ENCODE assay signal across 9 cellular contexts in genomic region chr17:67474081-67474661, GRCh38.
DNase-seq lines count a peak whose midpoint lies in the region; ATAC-seq and TF ChIP-seq lines count a peak whose summit lies in the region.
"Had no signal": no experiment of that assay in that cellular context is flagged by ENCODE, and none has a peak within 500 bp of the region (broad histone marks: within the 10 kb centered on the region; RNA-seq: fewer than 3 reads in every experiment).

No MANE protein-coding gene starts in this region.

- peak overlapping the region; percentile 90 for H3K27ac Mint-ChIP-seq in T-helper 1 cell treated with Interleukin-12 subunit alpha and Interleukin-12 subunit beta and Interleukin-4 antibody, amounts not matched to agents 30 μg/mL and 1 μg/mL, for 36 hours
- peak overlapping the region; percentile 93 to 100 for H3K27ac Mint-ChIP-seq in activated naive CD4-positive, alpha-beta T cell treated with anti-CD3 and anti-CD28 coated beads, Interleukin-2, amount 50 U/mL, for 72 hours
- H3K27ac Mint-ChIP-seq in stimulated activated effector memory CD8-positive, alpha-beta T cell treated with anti-CD3 and anti-CD28 coated beads, Interleukin-12 subunit alpha, Interleukin-12 subunit beta, amount 100 ng/mL, for 72 hours: peak overlapping the region; percentile 91
- H3K27ac Mint-ChIP-seq in osteocyte (ENCODE audit: unreplicated experiment): no peak overlapping the region

- POLR2A ChIA-PET in GM10248 (lab: Yijun Ruan, JAX): no interaction called here

- TF ChIP-seq CTCF in GM10248 (IDR thresholded peaks at IDR 0.05; ENCODE audit: control extremely low read depth, extremely low read depth, low read depth, missing control alignments) (no peak), osteocyte (IDR thresholded peaks at IDR 0.05) (no peak)

- peak overlapping the region; percentile 22 for H3K4me3 Mint-ChIP-seq in T-helper 1 cell treated with Interleukin-12 subunit alpha and Interleukin-12 subunit beta and Interleukin-4 antibody, amounts not matched to agents 30 μg/mL and 1 μg/mL, for 36 hours
- H3K4me3 Mint-ChIP-seq in stimulated activated effector memory CD8-positive, alpha-beta T cell treated with anti-CD3 and anti-CD28 coated beads, Interleukin-12 subunit alpha, Interleukin-12 subunit beta, amount 100 ng/mL, for 72 hours: peak overlapping the region; percentile 65
- H3K4me3 Mint-ChIP-seq in osteocyte (ENCODE audit: unreplicated experiment): no peak overlapping the region

- CTCF ChIA-PET in GM10248 (lab: Yijun Ruan, JAX): interaction anchor here (1.1 to 5.9 kb wide), 16 partner anchors 7 to 131 kb away, joined by 3 to 70 read pairs (median 11); no protein-coding TSS in a partner anchor

- H3K9me3 Mint-ChIP-seq in T-helper 1 cell treated with Interleukin-12 subunit alpha and Interleukin-12 subunit beta and Interleukin-4 antibody, amounts not matched to agents 30 μg/mL and 1 μg/mL, for 36 hours: peaks cover 6% of the 10 kb centered on the region
- H3K9me3 Mint-ChIP-seq in activated naive CD4-positive, alpha-beta T cell treated with anti-CD3 and anti-CD28 coated beads, Interleukin-2, amount 50 U/mL, for 72 hours: peaks cover 0 to 6% of the 10 kb centered on the region in 2 donors
- H3K9me3 Mint-ChIP-seq in stimulated activated effector memory CD8-positive, alpha-beta T cell treated with anti-CD3 and anti-CD28 coated beads, Interleukin-12 subunit alpha, Interleukin-12 subunit beta, amount 100 ng/mL, for 72 hours: no peaks in the 10 kb centered on the region
- H3K9me3 Mint-ChIP-seq in osteocyte (ENCODE audit: unreplicated experiment): peaks cover 6% of the 10 kb centered on the region

- peaks cover 5% of the 10 kb centered on the region for H3K36me3 Mint-ChIP-seq in T-helper 1 cell treated with Interleukin-12 subunit alpha and Interleukin-12 subunit beta and Interleukin-4 antibody, amounts not matched to agents 30 μg/mL and 1 μg/mL, for 36 hours (ENCODE audit: low read depth)
- H3K36me3 Mint-ChIP-seq in activated naive CD4-positive, alpha-beta T cell treated with anti-CD3 and anti-CD28 coated beads, Interleukin-2, amount 50 U/mL, for 72 hours: peaks cover 3 to 10% of the 10 kb centered on the region in 2 donors
- H3K36me3 Mint-ChIP-seq in stimulated activated effector memory CD8-positive, alpha-beta T cell treated with anti-CD3 and anti-CD28 coated beads, Interleukin-12 subunit alpha, Interleukin-12 subunit beta, amount 100 ng/mL, for 72 hours: peaks cover 6% of the 10 kb centered on the region
- no peaks in the 10 kb centered on the region for H3K36me3 Mint-ChIP-seq in osteocyte (ENCODE audit: unreplicated experiment)

- DNase-seq in T-helper 1 cell (no peak), left cardiac atrium (peak; percentile 69), GM10248 (ENCODE audit: extremely low spot score) (no peak), osteocyte (ENCODE audit: extremely low spot score, unreplicated experiment) (no peak), DMS79 treated with DMSO at 0.1 percent for 48 hours (lab: John Stamatoyannopoulos, UW) (no peak)
- no peak for DNase-seq in activated naive CD4-positive, alpha-beta T cell treated with anti-CD3 and anti-CD28 coated beads, Interleukin-2, amount 50 U/mL, for 72 hours (ENCODE audit: low spot score in 2 of 2)
- no peak for DNase-seq in stimulated activated effector memory CD8-positive, alpha-beta T cell treated with anti-CD3 and anti-CD28 coated beads, Interleukin-12 subunit alpha, Interleukin-12 subunit beta, amount 100 ng/mL, for 72 hours (ENCODE audit: low spot score in 2 of 2)
- DNase-seq: NCI-H2171 treated with DMSO at 0.1 percent for 48 hours had no signal

- intact Hi-C loops in left cardiac atrium (cut with DNase I): loop anchor here (2.0 to 10.0 kb wide), 2 partner anchors 95 to 131 kb away; no protein-coding TSS in a partner anchor

- ATAC-seq in activated naive CD4-positive, alpha-beta T cell treated with anti-CD3 and anti-CD28 coated beads, Interleukin-2, amount 50 U/mL, for 72 hours: no peak
- ATAC-seq in left cardiac atrium: peak; percentile 71 to 72
- ATAC-seq in stimulated activated effector memory CD8-positive, alpha-beta T cell treated with anti-CD3 and anti-CD28 coated beads, Interleukin-12 subunit alpha, Interleukin-12 subunit beta, amount 100 ng/mL, for 72 hours: no peak

- H3K27me3 Mint-ChIP-seq in T-helper 1 cell treated with Interleukin-12 subunit alpha and Interleukin-12 subunit beta and Interleukin-4 antibody, amounts not matched to agents 30 μg/mL and 1 μg/mL, for 36 hours (ENCODE audit: low read depth): no peaks in the 10 kb centered on the region
- H3K27me3 Mint-ChIP-seq in osteocyte (ENCODE audit: unreplicated experiment): no peaks in the 10 kb centered on the region

- H3K4me1 Mint-ChIP-seq in T-helper 1 cell treated with Interleukin-12 subunit alpha and Interleukin-12 subunit beta and Interleukin-4 antibody, amounts not matched to agents 30 μg/mL and 1 μg/mL, for 36 hours (ENCODE audit: low read depth): peaks cover 49% of the 10 kb centered on the region
- H3K4me1 Mint-ChIP-seq in stimulated activated effector memory CD8-positive, alpha-beta T cell treated with anti-CD3 and anti-CD28 coated beads, Interleukin-12 subunit alpha, Interleukin-12 subunit beta, amount 100 ng/mL, for 72 hours: peaks cover 57% of the 10 kb centered on the region
- peaks cover 30% of the 10 kb centered on the region for H3K4me1 Mint-ChIP-seq in osteocyte (ENCODE audit: unreplicated experiment)

Comparison
In these comparisons a context has a peak if more than half of its experiments do, and no peak if none do; other contexts are left out.
1. ATAC-seq: peak in left cardiac atrium (2 of 2); none in activated naive CD4-positive, alpha-beta T cell treated with anti-CD3 and anti-CD28 coated beads, Interleukin-2, amount 50 U/mL, for 72 hours (0 of 2) and stimulated activated effector memory CD8-positive, alpha-beta T cell treated with anti-CD3 and anti-CD28 coated beads, Interleukin-12 subunit alpha, Interleukin-12 subunit beta, amount 100 ng/mL, for 72 hours (single experiment).